8 cellular contexts compared by ENCODE assay signal in the genomic region with DNA sequence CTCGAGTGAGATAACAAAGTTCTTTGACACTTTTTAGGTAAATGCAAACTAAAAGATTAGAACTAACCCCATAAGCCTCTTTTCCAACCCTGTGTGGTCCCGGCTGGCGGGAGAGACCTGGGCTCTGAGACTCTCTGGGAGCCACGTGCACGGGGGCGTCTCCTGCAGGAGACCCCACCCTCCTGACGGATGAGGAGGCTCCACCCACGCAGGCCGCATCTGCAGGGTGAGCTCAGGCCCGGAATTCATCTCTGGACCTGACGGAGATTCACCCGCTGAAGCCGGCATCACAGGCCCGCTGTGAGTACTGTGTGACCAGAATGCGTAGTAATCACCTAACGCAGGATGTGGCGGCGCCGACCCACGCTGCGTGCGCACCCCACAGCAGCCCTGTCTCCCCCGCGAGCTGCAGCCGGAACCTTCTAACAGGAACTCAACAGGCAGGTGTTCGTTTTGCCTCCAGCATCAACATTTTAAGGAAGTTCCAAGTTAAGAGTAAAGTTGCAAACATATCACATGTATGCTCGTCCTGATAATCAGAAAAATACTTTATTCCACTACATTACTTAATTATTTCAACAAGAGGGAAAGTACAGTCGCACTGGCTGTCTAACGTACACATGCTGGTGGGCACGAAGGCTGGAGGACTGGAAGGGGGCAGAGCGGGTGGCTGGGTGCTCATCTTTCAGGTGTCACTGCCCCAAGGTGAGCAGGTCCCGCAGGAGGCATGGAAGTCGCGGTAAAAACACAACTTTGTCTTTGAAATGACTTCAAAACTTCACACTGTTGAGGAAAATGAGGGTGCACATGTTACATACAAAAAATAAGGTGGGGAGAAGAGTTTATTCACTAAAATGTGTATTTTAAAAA. TPM values are rescaled to one million over a fixed set of nuclear protein-coding genes. Genes with fewer than 3 reads are reported as not detected.
DNase-seq lines count a peak whose midpoint lies in the region; ATAC-seq and TF ChIP-seq lines count a peak whose summit lies in the region.

No MANE protein-coding gene starts in this region.

- ATAC-seq in activated T-helper 17 cell treated with anti-CD3 and anti-CD28 coated beads, Interleukin-2, amount 50 U/mL, for 72 hours (replicated peaks), result peak; percentile 99
- ATAC-seq in HG03139 (IDR thresholded peaks at IDR 0.05; ENCODE audit: unreplicated experiment), result no peak

- H3F3A ChIP-seq in OCI-LY1 (ENCODE audit: insufficient read depth, low read length), result no peaks in the 10 kb centered on the region

- H3K27ac Mint-ChIP-seq in activated T-helper 17 cell treated with anti-CD3 and anti-CD28 coated beads, Interleukin-2, amount 50 U/mL, for 72 hours, result no peak overlapping the region

- peaks cover 11% of the 10 kb centered on the region for H3K4me1 ChIP-seq in OCI-LY1 (ENCODE audit: insufficient read depth, low read length, severe bottlenecking)

- H3K27ac ChIP-seq in OCI-LY1 (ENCODE audit: low read depth, low read length, poor library complexity, severe bottlenecking), result no peak overlapping the region

- H3K79me2 ChIP-seq in OCI-LY1 (ENCODE audit: insufficient read depth, low read length), result no peaks in the 10 kb centered on the region

- H3K4me3 ChIP-seq in OCI-LY1 (ENCODE audit: low read depth, low read length, poor library complexity, severe bottlenecking), result peak overlapping the region; percentile 53

- TF ChIP-seq CTCF in OCI-LY1 (IDR thresholded peaks at IDR 0.05; ENCODE audit: low read length), result no peak

- no peaks in the 10 kb centered on the region for H3K36me3 ChIP-seq in OCI-LY1 (ENCODE audit: insufficient read depth, low read length)

- no peaks in the 10 kb centered on the region for H3K9me3 ChIP-seq in OCI-LY1 (ENCODE audit: low read length)

- H3K27me3 ChIP-seq in OCI-LY1 (ENCODE audit: insufficient read depth, low read length), result no peaks in the 10 kb centered on the region

- no peaks in the 10 kb centered on the region for H3K36me3 Mint-ChIP-seq in activated T-helper 17 cell treated with anti-CD3 and anti-CD28 coated beads, Interleukin-2, amount 50 U/mL, for 72 hours (ENCODE audit: low read depth)

- H3K9me3 Mint-ChIP-seq in activated T-helper 17 cell treated with anti-CD3 and anti-CD28 coated beads, Interleukin-2, amount 50 U/mL, for 72 hours, result no peaks in the 10 kb centered on the region

- H3K4me2 ChIP-seq in OCI-LY1 (ENCODE audit: low read length), result peak overlapping the region; percentile 66

- no peaks in the 10 kb centered on the region for H4K20me1 ChIP-seq in OCI-LY1 (ENCODE audit: insufficient read depth, low read length)

- peaks cover 5% of the 10 kb centered on the region for H3K4me1 Mint-ChIP-seq in activated T-helper 17 cell treated with anti-CD3 and anti-CD28 coated beads, Interleukin-2, amount 50 U/mL, for 72 hours

- peaks cover 6% of the 10 kb centered on the region for H3K27me3 Mint-ChIP-seq in activated T-helper 17 cell treated with anti-CD3 and anti-CD28 coated beads, Interleukin-2, amount 50 U/mL, for 72 hours

- H3K4me3 Mint-ChIP-seq in activated T-helper 17 cell treated with anti-CD3 and anti-CD28 coated beads, Interleukin-2, amount 50 U/mL, for 72 hours, result peak overlapping the region; percentile 59

- peak overlapping the region; percentile 23; the same call in 1 of the 2 replicates for H3K9ac ChIP-seq in OCI-LY1 (ENCODE audit: low read length)

- H3K9me2 ChIP-seq in OCI-LY1 (ENCODE audit: low read depth, low read length), result no peaks in the 10 kb centered on the region

- DNase-seq in GM19238 (ENCODE audit: insufficient read length, low spot score) (peak; percentile 48), iris pigment epithelial cell (ENCODE audit: low read depth) (peak; percentile 36), H4 (ENCODE audit: low spot score) (no peak), NCI-H2029 (lab: John Stamatoyannopoulos, UW) (no peak)
- DNase-seq in stimulated activated CD8-positive, alpha-beta memory T cell treated with anti-CD3 and anti-CD28 coated beads, Interleukin-2, amount 100 ng/mL, for 1 hour (ENCODE audit: low read depth in 2 of 2), result peak; percentile 58 to 64

- H2AFZ ChIP-seq in OCI-LY1 (ENCODE audit: low read length), result no peak overlapping the region

RNA-seq across cellular contexts. Expression of gene FGFRL1, which starts 44.5 kb away (rescaled TPM):
- 10 to 100 TPM; 12.0 to 16.7 TPM for total RNA-seq in activated T-helper 17 cell treated with anti-CD3 and anti-CD28 coated beads, Interleukin-2, amount 50 U/mL, for 72 hours
- 63.1 and 66.9 TPM in 2 replicates for total RNA-seq in H4 (2014; rRNA removed; shearing (Covaris generic))

RNA-seq across cellular contexts. Expression of gene RNF212, which starts 57.4 kb away (rescaled TPM):
- total RNA-seq in activated T-helper 17 cell treated with anti-CD3 and anti-CD28 coated beads, Interleukin-2, amount 50 U/mL, for 72 hours, result 1 to 10 TPM; 1.3 to 3.7 TPM
- total RNA-seq in H4 (2014; rRNA removed; shearing (Covaris generic)), result not detected in 2 replicates

Comparison
In these comparisons a context has a peak if more than half of its experiments do, and no peak if none do; other contexts are left out.
1. DNase-seq: peak in GM19238 (single experiment), iris pigment epithelial cell (single experiment) and stimulated activated CD8-positive, alpha-beta memory T cell treated with anti-CD3 and anti-CD28 coated beads, Interleukin-2, amount 100 ng/mL, for 1 hour (2 of 2); none in H4 (single experiment) and NCI-H2029 (single experiment).